Comparison of ENCODE assay signal across 30 cellular contexts in genomic region chr2:80111185-80111584, GRCh38.
"Had no signal": no experiment of that assay in that cellular context is flagged by ENCODE, and none has a peak within 500 bp of the region (broad histone marks: within the 10 kb centered on the region; RNA-seq: fewer than 3 reads in every experiment).

No MANE protein-coding gene starts in this region.

- H3K27me3 Mint-ChIP-seq: activated CD8-positive, alpha-beta T cell treated with anti-CD3 and anti-CD28 coated beads for 36 hours; activated naive CD8-positive, alpha-beta T cell treated with anti-CD3 and anti-CD28 coated beads for 36 hours; activated T-helper 17 cell treated with anti-CD3 and anti-CD28 coated beads, Interleukin-2, amount 50 U/mL, for 72 hours had no signal

- H3K4me1 Mint-ChIP-seq: activated naive CD8-positive, alpha-beta T cell treated with anti-CD3 and anti-CD28 coated beads for 36 hours; activated T-helper 17 cell treated with anti-CD3 and anti-CD28 coated beads, Interleukin-2, amount 50 U/mL, for 72 hours had no signal

- H3K9me3 ChIP-seq: body of pancreas, breast epithelium, SJCRH30 had no signal

- H3K4me1 ChIP-seq: body of pancreas, breast epithelium, SJCRH30 had no signal

- H3K27ac Mint-ChIP-seq: activated CD8-positive, alpha-beta T cell treated with anti-CD3 and anti-CD28 coated beads for 36 hours; activated naive CD8-positive, alpha-beta T cell treated with anti-CD3 and anti-CD28 coated beads for 36 hours; activated T-cell treated with anti-CD3 and anti-CD28 coated beads, Interleukin-2, amount 50 U/mL, for 72 hours; activated T-helper 17 cell treated with anti-CD3 and anti-CD28 coated beads, Interleukin-2, amount 50 U/mL, for 72 hours had no signal

- H3K4me2 ChIP-seq: KMS-11 had no signal

- H3K36me3 ChIP-seq: breast epithelium, SJCRH30, WERI-Rb-1 had no signal

- H3K27ac ChIP-seq: body of pancreas, breast epithelium, KMS-11, SJCRH30, SK-N-MC, WERI-Rb-1 had no signal

- H3K4me3 ChIP-seq: body of pancreas, breast epithelium, SJCRH30, SK-N-MC had no signal

- H3K4me3 Mint-ChIP-seq: activated CD8-positive, alpha-beta T cell treated with anti-CD3 and anti-CD28 coated beads for 36 hours; activated naive CD8-positive, alpha-beta T cell treated with anti-CD3 and anti-CD28 coated beads for 36 hours; activated T-cell treated with anti-CD3 and anti-CD28 coated beads, Interleukin-2, amount 50 U/mL, for 72 hours; activated T-helper 17 cell treated with anti-CD3 and anti-CD28 coated beads, Interleukin-2, amount 50 U/mL, for 72 hours had no signal

- DNase-seq: activated CD4-positive, alpha-beta T cell treated with anti-CD3 and anti-CD28 coated beads for 1 hour; activated CD4-positive, alpha-beta T cell treated with anti-CD3 and anti-CD28 coated beads for 48 hours; activated CD4-positive, CD25-positive, alpha-beta regulatory T cell; activated CD8-positive, alpha-beta T cell treated with anti-CD3 and anti-CD28 coated beads for 36 hours; activated effector memory CD4-positive, alpha-beta T cell treated with anti-CD3 and anti-CD28 coated beads, Interleukin-2, amount 50 U/mL, for 16 hours; activated naive CD4-positive, alpha-beta T cell; activated naive CD4-positive, alpha-beta T cell treated with anti-CD3 and anti-CD28 coated beads, Interleukin-2, amount 50 U/mL, for 16 hours; activated naive CD8-positive, alpha-beta T cell treated with anti-CD3 and anti-CD28 coated beads for 36 hours; activated T-cell treated with anti-CD3 and anti-CD28 coated beads, Interleukin-2, amount 50 U/mL, for 1 hour; activated T-cell treated with anti-CD3 and anti-CD28 coated beads, Interleukin-2, amount 50 U/mL, for 72 hours; body of pancreas; NCI-H1092 treated with DMSO at 0.1 percent for 48 hours; NCI-H1417; NCI-H146; NCI-H187 treated with DMSO at 0.1 percent for 48 hours; NCI-H2081; NCI-H2171 treated with DMSO at 0.1 percent for 48 hours; NCI-H226; NCI-H446 treated with DMSO at 0.1 percent for 48 hours; NCI-H524; NCI-H69; NCI-H82; SHP77; SJCRH30; T1000; WERI-Rb-1 had no signal

- H3K36me3 Mint-ChIP-seq: activated naive CD8-positive, alpha-beta T cell treated with anti-CD3 and anti-CD28 coated beads for 36 hours had no signal

- H3K9ac ChIP-seq: KMS-11 had no signal

- H3K27me3 ChIP-seq: body of pancreas, breast epithelium, SJCRH30 had no signal
